ENCODE assay signal across 17 cellular contexts in the genomic region with DNA sequence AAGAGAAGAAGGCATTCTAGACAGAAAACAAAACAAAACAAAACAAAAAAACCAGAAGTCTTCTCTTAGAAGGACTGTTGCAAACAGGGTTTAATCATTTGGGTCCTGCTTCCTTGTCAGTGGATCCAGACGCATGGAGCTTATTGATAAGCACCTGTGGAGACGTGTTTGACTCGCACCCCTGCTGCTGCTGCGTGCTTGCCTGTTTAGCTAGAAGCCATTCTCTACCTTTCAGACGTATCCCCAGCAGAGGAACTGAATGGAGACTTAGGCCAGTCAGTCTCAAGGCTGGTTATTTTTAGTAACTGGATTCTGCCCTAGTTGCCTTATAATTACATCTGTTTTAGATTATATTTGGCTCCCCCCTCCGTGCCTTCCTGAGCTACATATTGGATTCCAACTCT.
DNase-seq lines count a peak whose midpoint lies in the region; ATAC-seq and TF ChIP-seq lines count a peak whose summit lies in the region.
"Had no signal": no experiment of that assay in that cellular context is flagged by ENCODE, and none has a peak within 500 bp of the region (broad histone marks: within the 10 kb centered on the region; RNA-seq: fewer than 3 reads in every experiment).

No MANE protein-coding gene starts in this region.

- H3K27ac ChIP-seq in A673 (ENCODE audit: low read depth, low read length, poor library complexity, severe bottlenecking), result peak overlapping the region; percentile 20
- no peak overlapping the region for H3K27ac ChIP-seq in endodermal cell (ENCODE audit: low read depth, low read length)
- H3K27ac ChIP-seq in right lobe of liver, result no peak overlapping the region
- H3K27ac ChIP-seq: A549, colonic mucosa, HL-60, parathyroid adenoma had no signal

- no peak for DNase-seq in A673 (ENCODE audit: low spot score)
- DNase-seq in OCI-M1 (lab: John Stamatoyannopoulos, UW), result peak; percentile 74
- peak; percentile 78 for DNase-seq in endodermal cell
- no peak for DNase-seq in NCI-H524 (lab: John Stamatoyannopoulos, UW)
- no peak for DNase-seq in right lobe of liver
- no peak for DNase-seq in activated CD8-positive, alpha-beta memory T cell treated with anti-CD3 and anti-CD28 coated beads for 24 hours
- DNase-seq: activated CD4-positive, CD25-positive, alpha-beta regulatory T cell treated with anti-CD3 and anti-CD28 coated beads, Interleukin-2, amount 50 U/mL, for 72 hours; activated CD8-positive, alpha-beta memory T cell treated with anti-CD3 and anti-CD28 coated beads, Interleukin-2, amount 50 U/mL, for 4 hours; anterior cingulate cortex; NCI-H1105 had no signal

- H3K4me1 Mint-ChIP-seq in endodermal cell (peaks cover 38% of the 10 kb centered on the region), nephron (peaks cover 38% of the 10 kb centered on the region)

- WGBS in endodermal cell (ENCODE audit: insufficient coverage in 1 of 2, insufficient read length in 1 of 2), 2 experiments, result 58 to 72% methylated on average over 2 to 6 of the region's 6 CpGs
- WGBS in right lobe of liver (ENCODE audit: insufficient coverage, low coverage, low lambda C conversion rate, missing lambda C conversion rate), result 71% methylated on average over 6 of the region's 6 CpGs

- no peak for TF ChIP-seq CTCF in A673 (conservative IDR thresholded peaks at IDR 0.05; ENCODE audit: low read depth, low read length)
- no peak for TF ChIP-seq CTCF in endodermal cell (conservative IDR thresholded peaks at IDR 0.05)
- no peak for TF ChIP-seq CTCF in nephron (IDR thresholded peaks at IDR 0.05; ENCODE audit: unreplicated experiment in 3 of 3)
- no peak for TF ChIP-seq CTCF in right lobe of liver (IDR thresholded peaks at IDR 0.05)

- no TSS peak for BruUV-seq in A673 (replicated peaks; lab: Mats Ljungman, UMichigan)

- H3K9ac ChIP-seq in endodermal cell (ENCODE audit: extremely low read depth, low read length, poor library complexity, severe bottlenecking), result no peak overlapping the region
- H3K9ac ChIP-seq: parathyroid adenoma had no signal

- intact Hi-C loops in A673 (cut with micrococcal nuclease; ENCODE audit: unreplicated experiment), result no loop called here
- intact Hi-C loops in right lobe of liver (cut with DNase I), result no loop called here

- no peak overlapping the region for H3K4me3 ChIP-seq in A673 (ENCODE audit: low read depth, low read length, poor library complexity, severe bottlenecking)
- no peak overlapping the region for H3K4me3 ChIP-seq in endodermal cell (ENCODE audit: low read length)
- H3K4me3 ChIP-seq in right lobe of liver, result no peak overlapping the region
- H3K4me3 ChIP-seq: A549, colonic mucosa had no signal

- POLR2A ChIA-PET in A673 (lab: Charles Lee; ENCODE audit: low non-redundant PET), result no interaction called here

- H3K9me3 ChIP-seq in A673 (ENCODE audit: low read depth, low read length, poor library complexity, severe bottlenecking), result no peaks in the 10 kb centered on the region
- no peaks in the 10 kb centered on the region for H3K9me3 ChIP-seq in endodermal cell (ENCODE audit: control insufficient read depth, low read length)
- H3K9me3 ChIP-seq in right lobe of liver, result no peaks in the 10 kb centered on the region
- H3K9me3 ChIP-seq: A549, colonic mucosa had no signal

- no peaks in the 10 kb centered on the region for H3K36me3 Mint-ChIP-seq in endodermal cell (ENCODE audit: low read depth)
- no peaks in the 10 kb centered on the region for H3K36me3 Mint-ChIP-seq in nephron (ENCODE audit: low read depth)
- H3K36me3 Mint-ChIP-seq: stimulated activated memory B cell treated with anti-CD40 and anti-IgM and Interleukin-4, amounts not matched to agents 10 μg/mL and 1 μg/mL and 100 μg/mL, for 72 hours had no signal

- H3K27ac Mint-ChIP-seq in endodermal cell (peak overlapping the region; percentile 84), nephron (peak overlapping the region; percentile 41 to 60 (median 57))
- H3K27ac Mint-ChIP-seq: stimulated activated memory B cell treated with anti-CD40 and anti-IgM and Interleukin-4, amounts not matched to agents 10 μg/mL and 1 μg/mL and 100 μg/mL, for 72 hours had no signal

- no peaks in the 10 kb centered on the region for H3K9me3 Mint-ChIP-seq in endodermal cell
- no peaks in the 10 kb centered on the region for H3K9me3 Mint-ChIP-seq in nephron

- no peaks in the 10 kb centered on the region for H3K27me3 Mint-ChIP-seq in endodermal cell (ENCODE audit: insufficient read depth)
- H3K27me3 Mint-ChIP-seq in nephron (ENCODE audit: low read depth), result no peaks in the 10 kb centered on the region
- H3K27me3 Mint-ChIP-seq: stimulated activated memory B cell treated with anti-CD40 and anti-IgM and Interleukin-4, amounts not matched to agents 10 μg/mL and 1 μg/mL and 100 μg/mL, for 72 hours had no signal

- H3K27me3 ChIP-seq in A673 (replicated peaks; ENCODE audit: insufficient read depth, low read depth, low read length, poor library complexity) (no peaks in the 10 kb centered on the region), endodermal cell (ENCODE audit: control insufficient read depth, insufficient read depth, low read length, poor library complexity, severe bottlenecking) (no peaks in the 10 kb centered on the region), right lobe of liver (no peaks in the 10 kb centered on the region)
- H3K27me3 ChIP-seq: colonic mucosa had no signal

- no peak for TF ChIP-seq POLR2A in right lobe of liver (IDR thresholded peaks at IDR 0.05)

- ATAC-seq in right lobe of liver (no peak), GM19035 (IDR thresholded peaks at IDR 0.05; ENCODE audit: unreplicated experiment) (no peak)
- ATAC-seq: A549; stimulated activated memory B cell treated with anti-CD40 and anti-IgM and Interleukin-4, amounts not matched to agents 10 μg/mL and 1 μg/mL and 100 μg/mL, for 72 hours had no signal

- H3K4me3 Mint-ChIP-seq in endodermal cell (no peak overlapping the region), nephron (no peak overlapping the region)
- H3K4me3 Mint-ChIP-seq: stimulated activated memory B cell treated with anti-CD40 and anti-IgM and Interleukin-4, amounts not matched to agents 10 μg/mL and 1 μg/mL and 100 μg/mL, for 72 hours had no signal

- H3K4me1 ChIP-seq in A673 (ENCODE audit: insufficient read depth, low read length, poor library complexity, severe bottlenecking) (peaks cover 13% of the 10 kb centered on the region), endodermal cell (ENCODE audit: control insufficient read depth, insufficient read depth, low read length) (peaks cover 3% of the 10 kb centered on the region), right lobe of liver (no peaks in the 10 kb centered on the region)
- H3K4me1 ChIP-seq: A549, parathyroid adenoma had no signal

- H3K36me3 ChIP-seq in A673 (ENCODE audit: insufficient read depth, low read length, poor library complexity, severe bottlenecking), result no peaks in the 10 kb centered on the region
- no peaks in the 10 kb centered on the region for H3K36me3 ChIP-seq in endodermal cell (ENCODE audit: control insufficient read depth, insufficient read depth, low read length)
- H3K36me3 ChIP-seq in right lobe of liver, result no peaks in the 10 kb centered on the region
- H3K36me3 ChIP-seq: colonic mucosa had no signal

- CTCF ChIA-PET in A673 (lab: Charles Lee), result no interaction called here

Comparison
In these comparisons a context has a peak if more than half of its experiments do, and no peak if none do; other contexts are left out.
1. DNase-seq: peak in OCI-M1 (single experiment) and endodermal cell (single experiment); none in A673 (single experiment), NCI-H524 (0 of 2), right lobe of liver (0 of 3) and activated CD8-positive, alpha-beta memory T cell treated with anti-CD3 and anti-CD28 coated beads for 24 hours (single experiment).